8 cellular contexts compared by ENCODE assay signal in genomic region chr5:98771389-98772109, GRCh38. TPM values are rescaled to one million over a fixed set of nuclear protein-coding genes. Genes with fewer than 3 reads are reported as not detected.
A peak's percentile ranks its signal among the peaks of the same experiment; 100 is the strongest.
DNase-seq lines count a peak whose midpoint lies in the region; ATAC-seq and TF ChIP-seq lines count a peak whose summit lies in the region.

No MANE protein-coding gene starts in this region.

- DNase-seq in ELF-1 (ENCODE audit: low read depth, low spot score) (peak; percentile 50), HL-60 (ENCODE audit: low read depth in 1 of 2, low spot score in 1 of 2) (peak in 1 of 2 experiments; percentile 43), NCI-H748 (lab: John Stamatoyannopoulos, UW; ENCODE audit: unreplicated experiment) (peak; percentile 89), epithelial cell of prostate (ENCODE audit: low read depth, low spot score) (no peak), superior temporal gyrus (ENCODE audit: extremely low spot score) (peak; percentile 98)
- peak; percentile 72 for DNase-seq in activated CD8-positive, alpha-beta T cell treated with anti-CD3 and anti-CD28 coated beads for 36 hours

- no peaks in the 10 kb centered on the region for H3K9me3 ChIP-seq in mucosa of rectum (ENCODE audit: control insufficient read depth in 2 of 2, low read length in 2 of 2)

- peak overlapping the region; percentile 71 to 81 for H3K9ac ChIP-seq in mucosa of rectum (ENCODE audit: low read depth in 1 of 2, low read length in 2 of 2)

- H3K27ac ChIP-seq in HL-60 (replicated peaks), result no peak overlapping the region
- H3K27ac ChIP-seq in epithelial cell of prostate, result peak overlapping the region; percentile 82
- peak overlapping the region; percentile 75 to 81 for H3K27ac ChIP-seq in mucosa of rectum (ENCODE audit: low read depth in 2 of 2, low read length in 2 of 2)

- CTCF ChIA-PET in activated CD8-positive, alpha-beta T cell treated with anti-CD3 and anti-CD28 coated beads for 36 hours (lab: Charles Lee), result interaction anchor here (0.8 to 10.6 kb wide), 15 partner anchors 17 to 1590 kb away, joined by 3 to 228 read pairs (median 3); no protein-coding TSS in a partner anchor

- H3K4me3 Mint-ChIP-seq in activated CD8-positive, alpha-beta T cell treated with anti-CD3 and anti-CD28 coated beads for 36 hours, result peak overlapping the region; percentile 78

- H3K4me1 ChIP-seq in mucosa of rectum (ENCODE audit: control insufficient read depth in 2 of 2, insufficient read depth in 2 of 2, low read length in 2 of 2), result peaks cover 22 to 34% of the 10 kb centered on the region in 2 donors

- intact Hi-C loops in activated CD8-positive, alpha-beta T cell treated with anti-CD3 and anti-CD28 coated beads for 36 hours (cut with micrococcal nuclease), result no loop called here

- no peaks in the 10 kb centered on the region for H3K9me3 Mint-ChIP-seq in activated CD8-positive, alpha-beta T cell treated with anti-CD3 and anti-CD28 coated beads for 36 hours

- H3K36me3 ChIP-seq in mucosa of rectum (ENCODE audit: control insufficient read depth in 2 of 2, insufficient read depth in 2 of 2, low read length in 2 of 2), result no peaks in the 10 kb centered on the region

- ATAC-seq in activated CD8-positive, alpha-beta T cell treated with anti-CD3 and anti-CD28 coated beads for 36 hours, result peak; percentile 14
- ATAC-seq in GM21360 (IDR thresholded peaks at IDR 0.05; ENCODE audit: unreplicated experiment), result no peak

- peaks cover 37% of the 10 kb centered on the region for H3K4me1 Mint-ChIP-seq in activated CD8-positive, alpha-beta T cell treated with anti-CD3 and anti-CD28 coated beads for 36 hours (ENCODE audit: low read depth)

- TF ChIP-seq CTCF in HL-60 (IDR thresholded peaks at IDR 0.05; ENCODE audit: insufficient read depth, low read length), result peak; percentile 34
- peak; percentile 90 for TF ChIP-seq CTCF in activated CD8-positive, alpha-beta T cell treated with anti-CD3 and anti-CD28 coated beads for 36 hours (IDR thresholded peaks at IDR 0.05)

- H3K4me3 ChIP-seq in HL-60 (replicated peaks; ENCODE audit: insufficient read depth, low read length) (peak overlapping the region; percentile 35), mucosa of rectum (ENCODE audit: low read length in 2 of 2) (peak overlapping the region; percentile 85 to 91)

- H3K27me3 ChIP-seq in HL-60 (ENCODE audit: insufficient read depth, poor library complexity, severe bottlenecking), result peaks cover 24% of the 10 kb centered on the region
- H3K27me3 ChIP-seq in mucosa of rectum (ENCODE audit: control insufficient read depth in 2 of 2, insufficient read depth in 2 of 2, low read length in 2 of 2), result peaks cover 0 to 11% of the 10 kb centered on the region in 2 donors

- H3K27me3 Mint-ChIP-seq in activated CD8-positive, alpha-beta T cell treated with anti-CD3 and anti-CD28 coated beads for 36 hours, result peaks cover 46% of the 10 kb centered on the region

- POLR2A ChIA-PET in activated CD8-positive, alpha-beta T cell treated with anti-CD3 and anti-CD28 coated beads for 36 hours (lab: Charles Lee), result no interaction called here

- H3K36me3 Mint-ChIP-seq in activated CD8-positive, alpha-beta T cell treated with anti-CD3 and anti-CD28 coated beads for 36 hours (ENCODE audit: low read depth), result no peaks in the 10 kb centered on the region

- no peak overlapping the region for H3K27ac Mint-ChIP-seq in activated CD8-positive, alpha-beta T cell treated with anti-CD3 and anti-CD28 coated beads for 36 hours

RNA-seq across cellular contexts. Expression of gene RGMB, which starts 1.9 kb away (rescaled TPM):
- 1 to 10 TPM; 1.6 to 1.9 TPM for total RNA-seq in activated CD8-positive, alpha-beta T cell treated with anti-CD3 and anti-CD28 coated beads for 36 hours
